In the genomic region with DNA sequence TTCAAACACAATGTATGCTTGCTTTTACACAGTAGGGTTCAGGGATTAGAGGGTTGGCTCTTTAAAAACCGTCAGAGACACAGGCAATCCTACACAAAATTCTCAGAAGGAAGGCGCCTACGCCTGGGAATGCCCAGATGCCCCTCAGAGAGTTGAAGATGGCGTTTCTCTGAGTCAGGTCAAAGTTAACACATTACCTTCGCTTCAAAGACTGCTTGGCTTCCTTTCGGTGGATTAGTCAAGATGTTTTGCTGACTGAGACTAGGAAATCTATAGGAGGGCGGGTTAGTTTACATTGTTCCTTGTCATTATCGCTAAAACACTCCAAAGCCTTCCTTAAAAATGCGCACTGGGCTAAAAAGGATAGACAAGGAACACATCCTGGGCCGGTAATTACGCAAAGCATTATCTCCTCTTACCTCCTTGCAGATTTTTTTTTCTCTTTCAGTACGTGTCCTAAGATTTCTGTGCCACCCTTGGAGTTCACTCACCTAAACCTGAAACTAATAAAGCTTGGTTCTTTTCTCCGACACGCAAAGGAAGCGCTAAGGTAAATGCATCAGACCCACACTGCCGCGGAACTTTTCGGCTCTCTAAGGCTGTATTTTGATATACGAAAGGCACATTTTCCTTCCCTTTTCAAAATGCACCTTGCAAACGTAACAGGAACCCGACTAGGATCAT, we compare ENCODE assay signal across 11 cellular contexts. TPM values are rescaled to one million over a fixed set of nuclear protein-coding genes. Genes with fewer than 3 reads are reported as not detected.
A peak's percentile ranks its signal among the peaks of the same experiment; 100 is the strongest.
DNase-seq lines count a peak whose midpoint lies in the region; ATAC-seq, FAIRE-seq and TF ChIP-seq lines count a peak whose summit lies in the region.
"Had no signal": no experiment of that assay in that cellular context is flagged by ENCODE, and none has a peak within 500 bp of the region (broad histone marks: within the 10 kb centered on the region; RNA-seq: fewer than 3 reads in every experiment).

No MANE protein-coding gene starts in this region.

- H3K27me3 ChIP-seq in HUES6 (ENCODE audit: control insufficient read depth, insufficient read depth, low read length) = peaks cover 41% of the 10 kb centered on the region
- peaks cover 0 to 45% (median 14%) of the 10 kb centered on the region in 45 donors for H3K27me3 ChIP-seq in dorsolateral prefrontal cortex
- peaks cover 0 to 5% of the 10 kb centered on the region in 2 donors for H3K27me3 ChIP-seq in right lobe of liver
- peaks cover 0 to 3% of the 10 kb centered on the region in 2 donors for H3K27me3 ChIP-seq in small intestine (ENCODE audit: control insufficient read depth in 2 of 2, insufficient read depth in 2 of 2, low read length in 2 of 2)
- H3K27me3 ChIP-seq: MG63 had no signal

- intact Hi-C loops in dorsolateral prefrontal cortex (cut with DNase I) (no loop called here), right lobe of liver (cut with DNase I) (no loop called here)

- no peaks in the 10 kb centered on the region for H3K36me3 ChIP-seq in HUES6 (ENCODE audit: control insufficient read depth, insufficient read depth, low read length)
- H3K36me3 ChIP-seq in right lobe of liver = no peaks in the 10 kb centered on the region
- no peaks in the 10 kb centered on the region for H3K36me3 ChIP-seq in small intestine (ENCODE audit: control insufficient read depth in 2 of 2, insufficient read depth in 2 of 2, low read length in 2 of 2)
- H3K36me3 ChIP-seq: MG63, WERI-Rb-1 had no signal

- H3K27ac ChIP-seq in HUES6 (ENCODE audit: low read depth, low read length) = no peak overlapping the region
- H3K27ac ChIP-seq in dorsolateral prefrontal cortex = no peak overlapping the region
- no peak overlapping the region for H3K27ac ChIP-seq in right lobe of liver
- peak overlapping the region; percentile 92 to 94 for H3K27ac ChIP-seq in small intestine (ENCODE audit: low read depth in 1 of 2, low read length in 1 of 2)
- H3K27ac ChIP-seq: WERI-Rb-1 had no signal

- TF ChIP-seq CTCF in dorsolateral prefrontal cortex (IDR thresholded peaks at IDR 0.05 in 54 of 56, conservative IDR thresholded peaks at IDR 0.05 in 2 of 56; ENCODE audit: low read depth in 1 of 56, partially characterized antibody in 56 of 56) = no peak
- no peak for TF ChIP-seq CTCF in right lobe of liver (IDR thresholded peaks at IDR 0.05)

- peak overlapping the region; percentile 49 for H3K9ac ChIP-seq in HUES6 (ENCODE audit: low read length)

- no peak for FAIRE-seq in small intestine (lab: Jason Lieb, UNC)

- H3K4me1 ChIP-seq in HUES6 (ENCODE audit: control insufficient read depth, insufficient read depth, low read length) (peaks cover 4% of the 10 kb centered on the region; the same call in 1 of the 2 replicates), right lobe of liver (peaks cover 0 to 3% (median 0%) of the 10 kb centered on the region in 4 donors), small intestine (ENCODE audit: control insufficient read depth in 2 of 2, insufficient read depth in 1 of 2, low read depth in 1 of 2, low read length in 1 of 2) (no peaks in the 10 kb centered on the region)

- no peak for TF ChIP-seq POLR2A in right lobe of liver (IDR thresholded peaks at IDR 0.05)

- whole genome bisulfite sequencing in right lobe of liver (ENCODE audit: insufficient coverage, low coverage, low lambda C conversion rate, missing lambda C conversion rate) = 32% methylated on average over 14 of the region's 21 CpGs
- 6 to 18% (median 12%) methylated on average over 21 of the region's 21 CpGs for WGBS in small intestine, 3 donors

- no peak for DNase-seq in dorsolateral prefrontal cortex
- DNase-seq in right lobe of liver = no peak
- DNase-seq in small intestine = peak; percentile 77
- no peak for DNase-seq in OCI-M1 (lab: John Stamatoyannopoulos, UW)
- no peak for DNase-seq in stimulated activated CD4-positive, alpha-beta T cell treated with anti-CD3 and anti-CD28 coated beads, Interleukin-4, amount 100 ng/mL, for 24 hours
- no peak for DNase-seq in stimulated activated naive CD4-positive, alpha-beta T cell (lab: John Stamatoyannopoulos, UW)
- DNase-seq: CD8-positive, alpha-beta memory T cell had no signal

- peak overlapping the region; percentile 77 for H3K4me3 ChIP-seq in HUES6 (ENCODE audit: low read depth, low read length)
- H3K4me3 ChIP-seq in dorsolateral prefrontal cortex = peak overlapping the region; percentile 27 to 73 (median 54)
- peak overlapping the region in 2 of 3 donors; percentile 24 to 28 for H3K4me3 ChIP-seq in right lobe of liver
- peak overlapping the region; percentile 37 to 82 for H3K4me3 ChIP-seq in small intestine (ENCODE audit: low read depth in 1 of 2, low read length in 2 of 2)
- H3K4me3 ChIP-seq: MG63 had no signal

- no peak for ATAC-seq in right lobe of liver
- ATAC-seq in HG03432 (IDR thresholded peaks at IDR 0.05; ENCODE audit: unreplicated experiment) = no peak

- H3K9me3 ChIP-seq in HUES6 (ENCODE audit: control insufficient read depth, insufficient read depth, low read depth, low read length) (no peaks in the 10 kb centered on the region), right lobe of liver (no peaks in the 10 kb centered on the region), small intestine (ENCODE audit: control insufficient read depth, low read depth) (no peaks in the 10 kb centered on the region)
- H3K9me3 ChIP-seq: MG63 had no signal

RNA-seq across cellular contexts. Expression of a gene that starts 0.9 kb away (rescaled TPM):
- total RNA-seq in dorsolateral prefrontal cortex (1 to 10 TPM in 67 of 120 experiments, under 1 TPM in 51, not detected in 2; 0.11 to 8.2 (median 1.1) TPM), right lobe of liver (1 to 10 TPM in 4 of 6 experiments, under 1 TPM in 2; 0.50 to 4.5 (median 1.5) TPM)
- 10 to 100 TPM; 23.5 to 28.0 (median 25.1) TPM for polyA plus RNA-seq in small intestine
- total RNA-seq: CD8-positive, alpha-beta memory T cell had no signal
- polyA plus RNA-seq: CD8-positive, alpha-beta memory T cell had no signal

RNA-seq across cellular contexts. Expression of a gene that starts 51.6 kb away (rescaled TPM):
- total RNA-seq in dorsolateral prefrontal cortex (not detected), right lobe of liver (not detected)
- not detected for polyA plus RNA-seq in small intestine
- total RNA-seq: CD8-positive, alpha-beta memory T cell had no signal
- polyA plus RNA-seq: CD8-positive, alpha-beta memory T cell had no signal

Comparison
In these comparisons a context has a peak if more than half of its experiments do, and no peak if none do; other contexts are left out.
1. H3K27ac ChIP-seq: peak in small intestine (2 of 2); none in HUES6 (single experiment), dorsolateral prefrontal cortex (0 of 59) and right lobe of liver (0 of 3).
2. H3K4me3 ChIP-seq: peak in every context shown above with its lines; median percentile 77 in HUES6; 60 in small intestine; 54 in dorsolateral prefrontal cortex; 26 in right lobe of liver.